Comparison of ENCODE assay signal across 18 cellular contexts in the genomic region with DNA sequence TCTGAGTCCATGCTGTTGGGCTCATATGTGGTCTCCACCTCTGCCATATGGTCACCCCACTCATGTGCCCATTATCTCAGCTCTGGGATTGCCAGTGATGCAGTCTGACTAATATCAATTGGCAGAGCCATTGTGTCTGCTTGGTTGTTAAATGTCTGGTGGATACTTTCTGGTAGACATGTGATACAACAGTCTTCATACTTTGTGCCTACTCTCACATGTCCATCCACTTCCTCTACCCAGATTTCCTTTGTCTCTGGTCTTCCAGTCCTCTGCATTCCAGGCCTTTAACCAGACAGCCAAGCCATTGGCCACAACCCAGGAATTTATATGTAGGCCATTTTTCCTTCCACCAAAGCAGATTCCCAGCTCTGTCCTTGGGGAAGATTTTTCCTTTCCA. TPM values are rescaled to one million over a fixed set of nuclear protein-coding genes. Genes with fewer than 3 reads are reported as not detected.
DNase-seq lines count a peak whose midpoint lies in the region; ATAC-seq, FAIRE-seq and TF ChIP-seq lines count a peak whose summit lies in the region.
"Had no signal": no experiment of that assay in that cellular context is flagged by ENCODE, and none has a peak within 500 bp of the region (broad histone marks: within the 10 kb centered on the region; RNA-seq: fewer than 3 reads in every experiment).

No MANE protein-coding gene starts in this region.

- H4K91ac ChIP-seq in H1 (replicated peaks; ENCODE audit: insufficient read length, low read length): no peak overlapping the region

- H3K9ac ChIP-seq in H1 (replicated peaks in 1 of 4; ENCODE audit: extremely low read depth in 1 of 4, low read depth in 3 of 4, low read length in 3 of 4): no peak overlapping the region

- no peak overlapping the region; the same call in 1 of the 2 replicates for H2BK12ac ChIP-seq in H1 (ENCODE audit: low read depth, low read length)

- no peak overlapping the region for H2BK5ac ChIP-seq in H1 (ENCODE audit: low read depth, low read length)

- H3K36me3 ChIP-seq in H1 (ENCODE audit: control insufficient read depth in 2 of 4, insufficient read depth in 4 of 4, low read length in 3 of 4): no peaks in the 10 kb centered on the region

- intact Hi-C loops in activated naive CD4-positive, alpha-beta T cell treated with anti-CD3 and anti-CD28 coated beads for 36 hours (cut with micrococcal nuclease): no loop called here

- ATAC-seq in T-helper 17 cell: no peak
- no peak for ATAC-seq in stimulated activated memory B cell treated with anti-CD40 and anti-IgM and Interleukin-4, amounts not matched to agents 10 μg/mL and 1 μg/mL and 100 μg/mL, for 72 hours
- ATAC-seq: HCT116, right cardiac atrium, WTC11 had no signal

- H3K4me2 ChIP-seq in H1 (ENCODE audit: insufficient read depth in 1 of 2, low read depth in 2 of 2, low read length in 2 of 2): no peak overlapping the region

- no peaks in the 10 kb centered on the region for H3K9me3 ChIP-seq in T-helper 17 cell (ENCODE audit: control insufficient read depth, low read length, poor library complexity, severe bottlenecking)
- no peaks in the 10 kb centered on the region for H3K9me3 ChIP-seq in H1 (ENCODE audit: insufficient read depth in 2 of 2, low read depth in 1 of 2, low read length in 1 of 2)
- H3K9me3 ChIP-seq: testis had no signal

- H4K5ac ChIP-seq in H1 (ENCODE audit: insufficient read length, low read depth, low read length): no peak overlapping the region

- FAIRE-seq in H1 (lab: Jason Lieb, UNC): no peak
- FAIRE-seq: GM19239 had no signal

- POLR2A ChIA-PET in H1 (lab: Charles Lee; ENCODE audit: partially characterized antibody): no interaction called here

- no peak for TF ChIP-seq RAD21 in H1 (IDR thresholded peaks at IDR 0.05 in 1 of 2, conservative IDR thresholded peaks at IDR 0.05 in 1 of 2; ENCODE audit: low read depth in 2 of 2, low read length in 2 of 2)

- no peaks in the 10 kb centered on the region for H3K23me2 ChIP-seq in H1 (ENCODE audit: low read depth, low read length)

- no peak overlapping the region for H3K4me3 Mint-ChIP-seq in activated naive CD4-positive, alpha-beta T cell treated with anti-CD3 and anti-CD28 coated beads, Interleukin-2, amount 50 U/mL, for 24 hours
- no peak overlapping the region for H3K4me3 Mint-ChIP-seq in activated naive CD4-positive, alpha-beta T cell treated with anti-CD3 and anti-CD28 coated beads for 36 hours
- H3K4me3 Mint-ChIP-seq in T-helper 17 cell: no peak overlapping the region
- no peak overlapping the region for H3K4me3 Mint-ChIP-seq in stimulated activated memory B cell treated with anti-CD40 and anti-IgM and Interleukin-4, amounts not matched to agents 10 μg/mL and 1 μg/mL and 100 μg/mL, for 72 hours
- H3K4me3 Mint-ChIP-seq: WTC11 had no signal

- no peak overlapping the region for H2AK5ac ChIP-seq in H1 (ENCODE audit: low read depth, low read length)

- H3K4ac ChIP-seq in H1 (replicated peaks; ENCODE audit: insufficient read length, low read depth, low read length): no peak overlapping the region

- no peaks in the 10 kb centered on the region for H3K36me3 Mint-ChIP-seq in activated naive CD4-positive, alpha-beta T cell treated with anti-CD3 and anti-CD28 coated beads, Interleukin-2, amount 50 U/mL, for 24 hours
- H3K36me3 Mint-ChIP-seq in activated naive CD4-positive, alpha-beta T cell treated with anti-CD3 and anti-CD28 coated beads for 36 hours (ENCODE audit: low read depth): no peaks in the 10 kb centered on the region
- H3K36me3 Mint-ChIP-seq in T-helper 17 cell (ENCODE audit: low read depth): no peaks in the 10 kb centered on the region
- no peaks in the 10 kb centered on the region for H3K36me3 Mint-ChIP-seq in stimulated activated memory B cell treated with anti-CD40 and anti-IgM and Interleukin-4, amounts not matched to agents 10 μg/mL and 1 μg/mL and 100 μg/mL, for 72 hours
- H3K36me3 Mint-ChIP-seq: WTC11 had no signal

- no peaks in the 10 kb centered on the region for H4K20me1 ChIP-seq in H1 (replicated peaks in 1 of 2; ENCODE audit: control insufficient read depth in 1 of 2, insufficient read depth in 2 of 2, low read length in 2 of 2)

- H3K79me1 ChIP-seq in H1 (ENCODE audit: low read depth, low read length): no peaks in the 10 kb centered on the region

- H3K79me2 ChIP-seq in H1 (ENCODE audit: control insufficient read depth in 1 of 2, insufficient read depth in 2 of 2, low read length in 2 of 2): no peaks in the 10 kb centered on the region

- peak overlapping the region; percentile 36 for H3K27ac Mint-ChIP-seq in activated naive CD4-positive, alpha-beta T cell treated with anti-CD3 and anti-CD28 coated beads, Interleukin-2, amount 50 U/mL, for 24 hours
- H3K27ac Mint-ChIP-seq in activated naive CD4-positive, alpha-beta T cell treated with anti-CD3 and anti-CD28 coated beads for 36 hours: no peak overlapping the region
- H3K27ac Mint-ChIP-seq in T-helper 17 cell: peak overlapping the region; percentile 93
- H3K27ac Mint-ChIP-seq in stimulated activated memory B cell treated with anti-CD40 and anti-IgM and Interleukin-4, amounts not matched to agents 10 μg/mL and 1 μg/mL and 100 μg/mL, for 72 hours: peak overlapping the region; percentile 61
- H3K27ac Mint-ChIP-seq: WTC11 had no signal

- H3K18ac ChIP-seq in H1 (ENCODE audit: extremely low read depth, low read length): no peak overlapping the region

- no peak overlapping the region for H2BK15ac ChIP-seq in H1 (ENCODE audit: low read length)

- H3K23ac ChIP-seq in H1 (ENCODE audit: insufficient read length): no peak overlapping the region

- no peak overlapping the region for H2BK20ac ChIP-seq in H1 (ENCODE audit: low read length)

- no peak overlapping the region for H4K8ac ChIP-seq in H1 (ENCODE audit: extremely low read depth, insufficient read depth, low read length)

- no peaks in the 10 kb centered on the region for H3K27me3 ChIP-seq in H1 (replicated peaks in 1 of 4; ENCODE audit: control insufficient read depth in 3 of 4, extremely low read depth in 1 of 4, insufficient read depth in 3 of 4, low read length in 3 of 4)
- H3K27me3 ChIP-seq: testis had no signal

- no peak overlapping the region for H3K27ac ChIP-seq in H1 (ENCODE audit: low read depth, low read length)
- H3K27ac ChIP-seq: coronary artery, epithelial cell of prostate, testis had no signal

- H3K4me3 ChIP-seq in H1 (ENCODE audit: extremely low read depth in 1 of 4, insufficient read depth in 2 of 4, low read depth in 3 of 4, low read length in 4 of 4): no peak overlapping the region
- H3K4me3 ChIP-seq: coronary artery, testis had no signal

- TF ChIP-seq EP300 in H1 (IDR thresholded peaks at IDR 0.05; ENCODE audit: borderline replicate concordance in 1 of 2, low read depth in 2 of 2, low read length in 2 of 2): no peak

- no peak overlapping the region for H3K14ac ChIP-seq in H1 (ENCODE audit: insufficient read length)

- no peak overlapping the region for H3K56ac ChIP-seq in H1 (replicated peaks; ENCODE audit: insufficient read length, low read depth, low read length)

- H3K4me1 ChIP-seq in H1 (replicated peaks in 1 of 4; ENCODE audit: control insufficient read depth in 3 of 4, insufficient read depth in 4 of 4, low read length in 3 of 4): no peaks in the 10 kb centered on the region

- no peak overlapping the region for H2AFZ ChIP-seq in H1 (ENCODE audit: low read length)

- no peaks in the 10 kb centered on the region for H3K27me3 Mint-ChIP-seq in activated naive CD4-positive, alpha-beta T cell treated with anti-CD3 and anti-CD28 coated beads, Interleukin-2, amount 50 U/mL, for 24 hours
- no peaks in the 10 kb centered on the region for H3K27me3 Mint-ChIP-seq in activated naive CD4-positive, alpha-beta T cell treated with anti-CD3 and anti-CD28 coated beads for 36 hours (ENCODE audit: low read depth)
- no peaks in the 10 kb centered on the region for H3K27me3 Mint-ChIP-seq in T-helper 17 cell
- no peaks in the 10 kb centered on the region for H3K27me3 Mint-ChIP-seq in stimulated activated memory B cell treated with anti-CD40 and anti-IgM and Interleukin-4, amounts not matched to agents 10 μg/mL and 1 μg/mL and 100 μg/mL, for 72 hours

- TF ChIP-seq CTCF in H1 (IDR thresholded peaks at IDR 0.05; ENCODE audit: control extremely low read depth in 1 of 3, insufficient read depth in 1 of 3, low read depth in 1 of 3, low read length in 3 of 3): no peak

- CTCF ChIA-PET in activated naive CD4-positive, alpha-beta T cell treated with anti-CD3 and anti-CD28 coated beads for 36 hours (lab: Charles Lee): interaction anchor here (0.8 to 3.8 kb wide), 6 partner anchors 14 to 142 kb away, joined by 3 to 227 read pairs (median 94); a partner anchor contains a TSS
- CTCF ChIA-PET in H1 (lab: Charles Lee; ENCODE audit: partially characterized antibody): interaction anchor here (1.0 to 3.8 kb wide), 4 partner anchors 12 to 136 kb away, joined by 3 to 79 read pairs (median 46); no protein-coding TSS in a partner anchor

- no peak for DNase-seq in activated naive CD4-positive, alpha-beta T cell treated with anti-CD3 and anti-CD28 coated beads for 36 hours
- no peak for DNase-seq in T-helper 17 cell
- DNase-seq in H1 (ENCODE audit: low read depth in 1 of 2, low spot score in 2 of 2): no peak
- DNase-seq in AG08396 (ENCODE audit: low spot score): no peak
- DNase-seq in COLO829 (ENCODE audit: low spot score): no peak
- no peak for DNase-seq in central memory CD4-positive, alpha-beta T cell
- DNase-seq: amygdala; NCI-H1694 treated with DMSO at 0.1 percent for 48 hours; right cardiac atrium; stimulated activated CD4-positive, alpha-beta T cell treated with anti-CD3 and anti-CD28 coated beads, Interleukin-1b, Interleukin-23, amount 100 ng/mL, for 48 hours; testis had no signal

- TF ChIP-seq POLR2A in H1 (IDR thresholded peaks at IDR 0.05; ENCODE audit: control extremely low read depth in 1 of 2, low read depth in 2 of 2, low read length in 2 of 2): no peak

- H3K4me1 Mint-ChIP-seq in activated naive CD4-positive, alpha-beta T cell treated with anti-CD3 and anti-CD28 coated beads, Interleukin-2, amount 50 U/mL, for 24 hours: peaks cover 52% of the 10 kb centered on the region
- peaks cover 47% of the 10 kb centered on the region for H3K4me1 Mint-ChIP-seq in activated naive CD4-positive, alpha-beta T cell treated with anti-CD3 and anti-CD28 coated beads for 36 hours (ENCODE audit: low read depth)
- peaks cover 35% of the 10 kb centered on the region for H3K4me1 Mint-ChIP-seq in T-helper 17 cell
- H3K4me1 Mint-ChIP-seq in stimulated activated memory B cell treated with anti-CD40 and anti-IgM and Interleukin-4, amounts not matched to agents 10 μg/mL and 1 μg/mL and 100 μg/mL, for 72 hours: peaks cover 43% of the 10 kb centered on the region

- H3K9me3 Mint-ChIP-seq in activated naive CD4-positive, alpha-beta T cell treated with anti-CD3 and anti-CD28 coated beads, Interleukin-2, amount 50 U/mL, for 24 hours: no peaks in the 10 kb centered on the region
- H3K9me3 Mint-ChIP-seq in activated naive CD4-positive, alpha-beta T cell treated with anti-CD3 and anti-CD28 coated beads for 36 hours: no peaks in the 10 kb centered on the region
- H3K9me3 Mint-ChIP-seq in stimulated activated memory B cell treated with anti-CD40 and anti-IgM and Interleukin-4, amounts not matched to agents 10 μg/mL and 1 μg/mL and 100 μg/mL, for 72 hours: no peaks in the 10 kb centered on the region
- H3K9me3 Mint-ChIP-seq: WTC11 had no signal

- no peak overlapping the region for H2BK120ac ChIP-seq in H1 (replicated peaks; ENCODE audit: low read depth, low read length)

RNA-seq across cellular contexts. Expression of a gene that starts 30.8 kb away (rescaled TPM):
- total RNA-seq in activated naive CD4-positive, alpha-beta T cell treated with anti-CD3 and anti-CD28 coated beads for 36 hours: 1 to 10 TPM; 4.5 to 5.0 TPM
- total RNA-seq in T-helper 17 cell: 1 to 10 TPM; 7.9 to 8.7 TPM
- 4.8 and 5.0 TPM in 2 replicates for total RNA-seq in H1 (2021; fragmentation: NEBNext Ultra II Directional; extraction: Animal tissue kit (Norgen Biotek cat#: 25700))
- 1.2 and 2.5 TPM in 2 replicates for polyA plus RNA-seq in H1 (2011; rRNA removed)
- 2.9 TPM for polyA plus RNA-seq in H1 (2011; cell fraction: cytosol; rRNA removed)
- 0.56 TPM for polyA plus RNA-seq in H1 (2011; cell fraction: nucleus; rRNA removed)
- 3.6 to 5.2 TPM (median 4.4 TPM) in 4 replicates for polyA plus RNA-seq in H1 (2012, experiment 1 of 2)
- 0.60 TPM for polyA plus RNA-seq in H1 (2012, experiment 2 of 2)
- 5.1 TPM for polyA plus RNA-seq in H1 (2013, experiment 1 of 2)
- 7.2 TPM for polyA plus RNA-seq in H1 (2013, experiment 2 of 2)
- 2.7 and 3.1 TPM in 2 replicates for polyA minus RNA-seq in H1 (2011; rRNA and poly(A)+ RNA removed)
- polyA minus RNA-seq in H1 (2011; cell fraction: cytosol; rRNA and poly(A)+ RNA removed): 2.0 TPM
- polyA minus RNA-seq in H1 (2011; cell fraction: nucleus; rRNA and poly(A)+ RNA removed): 2.1 TPM
